2 cellular contexts compared by ENCODE assay signal in the genomic region with DNA sequence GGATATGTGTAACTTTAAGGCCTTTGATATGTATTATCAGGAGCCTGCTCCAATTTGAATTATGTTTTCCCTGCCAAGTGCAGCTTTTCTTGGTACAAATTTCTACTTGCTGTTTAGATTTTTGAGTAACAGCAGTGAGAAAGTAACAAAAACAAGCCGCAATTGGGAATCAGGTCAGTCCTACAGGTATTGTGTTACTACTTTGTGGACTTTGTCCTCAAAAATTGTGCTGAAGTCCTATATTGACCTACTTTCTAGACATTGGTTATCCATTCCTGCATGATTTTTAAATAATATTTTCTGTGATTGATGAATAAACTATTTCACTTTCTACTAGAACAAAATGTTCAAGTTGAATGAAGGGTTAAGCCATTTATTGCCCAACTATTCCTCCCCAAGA.
TF ChIP-seq lines count a peak whose summit lies in the region.

No MANE protein-coding gene starts in this region.

TF ChIP-seq in liver, 16 proteins besides CTCF, POLR2A, EP300 and RAD21:
- TF ChIP-seq HNF4G (IDR thresholded peaks at IDR 0.05) (peak; percentile 63), RXRA (IDR thresholded peaks at IDR 0.05) (no peak), FOXA2 (IDR thresholded peaks at IDR 0.05) (no peak), HNF4A (conservative IDR thresholded peaks at IDR 0.05) (peak; percentile 59 to 82), JUND (IDR thresholded peaks at IDR 0.05) (no peak), REST (IDR thresholded peaks at IDR 0.05) (no peak), FOXA1 (IDR thresholded peaks at IDR 0.05) (no peak), EGR1 (IDR thresholded peaks at IDR 0.05; ENCODE audit: low read depth in 2 of 2) (no peak), SP1 (IDR thresholded peaks at IDR 0.05) (peak; percentile 46), TAF1 (conservative IDR thresholded peaks at IDR 0.05) (no peak), YY1 (IDR thresholded peaks at IDR 0.05) (no peak)
- TF ChIP-seq, protein P1, sequence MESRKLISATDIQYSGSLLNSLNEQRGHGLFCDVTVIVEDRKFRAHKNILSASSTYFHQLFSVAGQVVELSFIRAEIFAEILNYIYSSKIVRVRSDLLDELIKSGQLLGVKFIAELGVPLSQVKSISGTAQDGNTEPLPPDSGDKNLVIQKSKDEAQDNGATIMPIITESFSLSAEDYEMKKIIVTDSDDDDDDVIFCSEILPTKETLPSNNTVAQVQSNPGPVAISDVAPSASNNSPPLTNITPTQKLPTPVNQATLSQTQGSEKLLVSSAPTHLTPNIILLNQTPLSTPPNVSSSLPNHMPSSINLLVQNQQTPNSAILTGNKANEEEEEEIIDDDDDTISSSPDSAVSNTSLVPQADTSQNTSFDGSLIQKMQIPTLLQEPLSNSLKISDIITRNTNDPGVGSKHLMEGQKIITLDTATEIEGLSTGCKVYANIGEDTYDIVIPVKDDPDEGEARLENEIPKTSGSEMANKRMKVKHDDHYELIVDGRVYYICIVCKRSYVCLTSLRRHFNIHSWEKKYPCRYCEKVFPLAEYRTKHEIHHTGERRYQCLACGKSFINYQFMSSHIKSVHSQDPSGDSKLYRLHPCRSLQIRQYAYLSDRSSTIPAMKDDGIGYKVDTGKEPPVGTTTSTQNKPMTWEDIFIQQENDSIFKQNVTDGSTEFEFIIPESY (IDR thresholded peaks at IDR 0.05): no peak
- TF ChIP-seq, protein P2, sequence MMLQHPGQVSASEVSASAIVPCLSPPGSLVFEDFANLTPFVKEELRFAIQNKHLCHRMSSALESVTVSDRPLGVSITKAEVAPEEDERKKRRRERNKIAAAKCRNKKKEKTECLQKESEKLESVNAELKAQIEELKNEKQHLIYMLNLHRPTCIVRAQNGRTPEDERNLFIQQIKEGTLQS (IDR thresholded peaks at IDR 0.05): no peak

TF ChIP-seq in HepG2, 621 proteins besides CTCF, POLR2A, EP300 and RAD21:
- TF ChIP-seq PATZ1 (CRISPR knock-in tag; IDR thresholded peaks at IDR 0.05) (no peak), ATAD3A (CRISPR knock-in tag; IDR thresholded peaks at IDR 0.05) (no peak), ZSCAN31 (CRISPR knock-in tag; IDR thresholded peaks at IDR 0.05; ENCODE audit: low read depth) (no peak), TRAFD1 (CRISPR knock-in tag; IDR thresholded peaks at IDR 0.05; ENCODE audit: borderline replicate concordance) (no peak), MTERF4 (CRISPR knock-in tag; IDR thresholded peaks at IDR 0.05) (no peak), STAG1 (CRISPR knock-in tag; IDR thresholded peaks at IDR 0.05) (no peak), REL (CRISPR knock-in tag; conservative IDR thresholded peaks at IDR 0.05) (no peak), ZNF768 (CRISPR knock-in tag; IDR thresholded peaks at IDR 0.05) (no peak), SCMH1 (CRISPR knock-in tag; IDR thresholded peaks at IDR 0.05; ENCODE audit: borderline replicate concordance) (no peak), ZNF570 (CRISPR knock-in tag; IDR thresholded peaks at IDR 0.05; ENCODE audit: borderline replicate concordance) (no peak), CHCHD3 (CRISPR knock-in tag; IDR thresholded peaks at IDR 0.05) (no peak), ZNF746 (CRISPR knock-in tag; IDR thresholded peaks at IDR 0.05) (no peak), HNRNPL (IDR thresholded peaks at IDR 0.05; ENCODE audit: low read depth, low read length) (no peak), BRCA1 (CRISPR knock-in tag; IDR thresholded peaks at IDR 0.05) (no peak), MEIS1 (CRISPR knock-in tag; IDR thresholded peaks at IDR 0.05; ENCODE audit: borderline replicate concordance) (no peak), ZEB1 (IDR thresholded peaks at IDR 0.05; ENCODE audit: insufficient replicate concordance, low read depth) (no peak), GLMP (CRISPR knock-in tag; IDR thresholded peaks at IDR 0.05; ENCODE audit: borderline replicate concordance) (no peak)
- TF ChIP-seq, protein P3, sequence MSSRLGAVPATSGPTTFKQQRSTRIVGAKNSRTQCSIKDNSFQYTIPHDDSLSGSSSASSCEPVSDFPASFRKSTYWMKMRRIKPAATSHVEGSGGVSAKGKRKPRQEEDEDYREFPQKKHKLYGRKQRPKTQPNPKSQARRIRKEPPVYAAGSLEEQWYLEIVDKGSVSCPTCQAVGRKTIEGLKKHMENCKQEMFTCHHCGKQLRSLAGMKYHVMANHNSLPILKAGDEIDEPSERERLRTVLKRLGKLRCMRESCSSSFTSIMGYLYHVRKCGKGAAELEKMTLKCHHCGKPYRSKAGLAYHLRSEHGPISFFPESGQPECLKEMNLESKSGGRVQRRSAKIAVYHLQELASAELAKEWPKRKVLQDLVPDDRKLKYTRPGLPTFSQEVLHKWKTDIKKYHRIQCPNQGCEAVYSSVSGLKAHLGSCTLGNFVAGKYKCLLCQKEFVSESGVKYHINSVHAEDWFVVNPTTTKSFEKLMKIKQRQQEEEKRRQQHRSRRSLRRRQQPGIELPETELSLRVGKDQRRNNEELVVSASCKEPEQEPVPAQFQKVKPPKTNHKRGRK (CRISPR knock-in tag; IDR thresholded peaks at IDR 0.05): no peak
